Comparison of ENCODE assay signal across 8 cellular contexts in the genomic region with DNA sequence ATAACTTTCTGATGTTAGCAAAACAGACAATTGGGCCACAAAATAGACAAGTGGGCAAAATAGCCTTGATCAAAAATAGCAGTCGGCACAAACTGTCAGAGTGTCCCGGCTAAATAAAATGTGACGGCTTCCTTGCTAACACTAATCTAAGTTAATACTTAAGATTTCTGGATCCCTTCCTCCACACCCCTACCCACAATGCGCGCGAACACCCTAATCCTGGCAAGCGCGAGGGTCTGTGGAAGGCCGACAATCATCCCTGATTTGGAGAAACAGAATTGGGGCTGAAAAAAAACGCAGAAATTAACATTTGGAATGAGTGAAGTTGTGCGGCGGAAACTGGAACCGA. TPM values are rescaled to one million over a fixed set of nuclear protein-coding genes. Genes with fewer than 3 reads are reported as not detected.
DNase-seq lines count a peak whose midpoint lies in the region; ATAC-seq, FAIRE-seq and TF ChIP-seq lines count a peak whose summit lies in the region.

No MANE protein-coding gene starts in this region.

- H3K9me1 ChIP-seq in endothelial cell of umbilical vein (replicated peaks; ENCODE audit: control insufficient read depth, extremely low read depth, insufficient read depth, low read length) = no peaks in the 10 kb centered on the region

- FAIRE-seq in endothelial cell of umbilical vein (lab: Jason Lieb, UNC) (no peak), pancreas (lab: Jason Lieb, UNC) (no peak)

- no peaks in the 10 kb centered on the region for H3F3A ChIP-seq in OCI-LY1 (ENCODE audit: insufficient read depth, low read length)

- no peak for TF ChIP-seq CTCF in OCI-LY1 (IDR thresholded peaks at IDR 0.05; ENCODE audit: low read length)
- no peak for TF ChIP-seq CTCF in endothelial cell of umbilical vein (IDR thresholded peaks at IDR 0.05; ENCODE audit: extremely low read depth in 1 of 2, insufficient read depth in 1 of 2, low read depth in 1 of 2, low read length in 2 of 2)
- TF ChIP-seq CTCF in pancreas (IDR thresholded peaks at IDR 0.05) = no peak

- H3K4me3 ChIP-seq in GM08714 (ENCODE audit: low read length) = peak overlapping the region; percentile 81
- H3K4me3 ChIP-seq in OCI-LY1 (ENCODE audit: low read depth, low read length, poor library complexity, severe bottlenecking) = peak overlapping the region; percentile 73
- H3K4me3 ChIP-seq in endothelial cell of umbilical vein (replicated peaks in 1 of 3; ENCODE audit: insufficient read depth in 1 of 3, low read depth in 1 of 3, low read length in 3 of 3) = peak overlapping the region; percentile 18 to 88 (median 68)
- peak overlapping the region; percentile 52 to 85 (median 67) for H3K4me3 ChIP-seq in pancreas

- peaks cover 11% of the 10 kb centered on the region for H3K79me2 ChIP-seq in OCI-LY1 (ENCODE audit: insufficient read depth, low read length)
- H3K79me2 ChIP-seq in endothelial cell of umbilical vein (ENCODE audit: control insufficient read depth, insufficient read depth, low read length) = peaks cover 29% of the 10 kb centered on the region

- dilution Hi-C loops in endothelial cell of umbilical vein (cut with MboI; ENCODE audit: extremely low pct_ligation_motif_present, low sequenced_read_pairs) = no loop called here

- H3K4me2 ChIP-seq in OCI-LY1 (ENCODE audit: low read length) (peak overlapping the region; percentile 81), endothelial cell of umbilical vein (ENCODE audit: insufficient read depth, low read length) (peak overlapping the region; percentile 66)

- CTCF ChIA-PET in endothelial cell of umbilical vein (lab: Charles Lee) = interaction anchor here (0.6 to 1.4 kb wide), 3 partner anchors 13 to 853 kb away, joined by 3 to 9 read pairs (median 3); no protein-coding TSS in a partner anchor

- H4K20me1 ChIP-seq in OCI-LY1 (ENCODE audit: insufficient read depth, low read length) (no peaks in the 10 kb centered on the region), endothelial cell of umbilical vein (replicated peaks; ENCODE audit: control insufficient read depth, extremely low read depth, insufficient read depth, low read length) (no peaks in the 10 kb centered on the region)

- TF ChIP-seq POLR2A in endothelial cell of umbilical vein (IDR thresholded peaks at IDR 0.05; ENCODE audit: low read depth, low read length) = no peak

- DNase-seq in endothelial cell of umbilical vein (ENCODE audit: low read depth, low spot score) (no peak), pancreas (no peak), DMS79 (lab: John Stamatoyannopoulos, UW) (no peak), activated gamma-delta T cell (lab: John Stamatoyannopoulos, UW) (no peak)
- no peak for DNase-seq in stimulated activated CD4-positive, alpha-beta T cell treated with anti-CD3 and anti-CD28 coated beads, Interleukin-2, amount 100 ng/mL, for 48 hours
- DNase-seq in activated CD8-positive, alpha-beta memory T cell treated with anti-CD3 and anti-CD28 coated beads, Interleukin-2, amount 50 U/mL, for 48 hours = no peak

- H3K27me3 ChIP-seq in OCI-LY1 (ENCODE audit: insufficient read depth, low read length) (no peaks in the 10 kb centered on the region), endothelial cell of umbilical vein (ENCODE audit: control insufficient read depth in 2 of 2, insufficient read depth in 2 of 2, low read length in 2 of 2) (no peaks in the 10 kb centered on the region), pancreas (no peaks in the 10 kb centered on the region)

- intact Hi-C loops in endothelial cell of umbilical vein (cut with micrococcal nuclease) (loop anchor here (5.0 kb wide), 3 partner anchors 156 to 756 kb away; no protein-coding TSS in a partner anchor), pancreas (cut with DNase I) (no loop called here)

- H2AFZ ChIP-seq in OCI-LY1 (ENCODE audit: low read length) = peak overlapping the region; percentile 68
- H2AFZ ChIP-seq in endothelial cell of umbilical vein (ENCODE audit: low read depth, low read length) = peak overlapping the region; percentile 29

- H3K9ac ChIP-seq in OCI-LY1 (ENCODE audit: low read length) = peak overlapping the region; percentile 72
- H3K9ac ChIP-seq in endothelial cell of umbilical vein (replicated peaks; ENCODE audit: extremely low read depth, insufficient read depth, low read length) = peak overlapping the region; percentile 73

- H3K4me1 ChIP-seq in OCI-LY1 (ENCODE audit: insufficient read depth, low read length, severe bottlenecking) = peaks cover 44% of the 10 kb centered on the region
- H3K4me1 ChIP-seq in endothelial cell of umbilical vein (ENCODE audit: control insufficient read depth, extremely low read depth, insufficient read depth, low read length) = peaks cover 15% of the 10 kb centered on the region
- H3K4me1 ChIP-seq in pancreas = peaks cover 5 to 9% (median 8%) of the 10 kb centered on the region in 3 donors

- BruUV-seq in endothelial cell of umbilical vein (replicated peaks; lab: Mats Ljungman, UMichigan) = TSS peak; percentile 84

- H3K27ac ChIP-seq in OCI-LY1 (ENCODE audit: low read depth, low read length, poor library complexity, severe bottlenecking) (no peak overlapping the region), endothelial cell of umbilical vein (ENCODE audit: insufficient read depth, low read depth, low read length) (peak overlapping the region; percentile 41), pancreas (peak overlapping the region; percentile 59 to 81 (median 69))

- POLR2A ChIA-PET in endothelial cell of umbilical vein (lab: Charles Lee) = no interaction called here

- 0 out of 2 replicates have a peak, but pooled peaks cover 21% of the 10 kb centered on the region for H3K36me3 ChIP-seq in OCI-LY1 (ENCODE audit: insufficient read depth, low read length)
- H3K36me3 ChIP-seq in endothelial cell of umbilical vein (ENCODE audit: control insufficient read depth in 2 of 2, extremely low read depth in 1 of 2, insufficient read depth in 2 of 2, low read length in 2 of 2) = no peaks in the 10 kb centered on the region
- H3K36me3 ChIP-seq in pancreas = no peaks in the 10 kb centered on the region

- ATAC-seq in pancreas = peak in 1 of 4 donors; percentile 0

- H3K9me2 ChIP-seq in OCI-LY1 (ENCODE audit: low read depth, low read length) = no peaks in the 10 kb centered on the region

- 2% methylated on average over 13 of the region's 13 CpGs for WGBS in pancreas, 2 donors

- H3K9me3 ChIP-seq in OCI-LY1 (ENCODE audit: low read length) (no peaks in the 10 kb centered on the region), endothelial cell of umbilical vein (replicated peaks; ENCODE audit: control insufficient read depth, insufficient read depth, low read length) (no peaks in the 10 kb centered on the region), pancreas (no peaks in the 10 kb centered on the region)

TF ChIP-seq in endothelial cell of umbilical vein, 7 proteins besides CTCF, POLR2A, EP300 and RAD21:
- TF ChIP-seq EZH2 (IDR thresholded peaks at IDR 0.05; ENCODE audit: borderline replicate concordance, low read depth, low read length, severe bottlenecking) (no peak), FOS (IDR thresholded peaks at IDR 0.05; ENCODE audit: borderline replicate concordance, insufficient read depth, low read length) (no peak), GATA2 (IDR thresholded peaks at IDR 0.05; ENCODE audit: insufficient read depth, insufficient read length, low read depth, low read length) (no peak), MYC (IDR thresholded peaks at IDR 0.05; ENCODE audit: low read depth, low read length) (no peak), JUN (IDR thresholded peaks at IDR 0.05; ENCODE audit: borderline replicate concordance, insufficient read depth, insufficient read length, low read depth) (no peak)

RNA-seq across cellular contexts. Expression of a gene that starts 0.5 kb away (rescaled TPM):
- 16.5 and 19.1 TPM in 2 replicates for total RNA-seq in endothelial cell of umbilical vein
- 2.2 and 3.9 TPM in 2 replicates for polyA plus RNA-seq in endothelial cell of umbilical vein
- 5.3 and 5.6 TPM in 2 replicates for polyA plus RNA-seq in endothelial cell of umbilical vein (2011; cell fraction: cytosol; rRNA removed)
- polyA plus RNA-seq in endothelial cell of umbilical vein (2011; cell fraction: nucleus; rRNA removed) = 18.9 and 22.1 TPM in 2 replicates
- polyA plus RNA-seq in endothelial cell of umbilical vein (2012) = 11.5 and 13.2 TPM in 2 replicates
- polyA minus RNA-seq in endothelial cell of umbilical vein = 5.3 and 6.8 TPM in 2 replicates
- 3.3 TPM for polyA minus RNA-seq in endothelial cell of umbilical vein (2011; cell fraction: cytosol; rRNA and poly(A)+ RNA removed)
- 23.9 and 26.5 TPM in 2 replicates for polyA minus RNA-seq in endothelial cell of umbilical vein (2011; cell fraction: nucleus; rRNA and poly(A)+ RNA removed)
- total RNA-seq in pancreas = 1 to 10 TPM; 3.6 to 8.9 (median 5.1) TPM
- 1 to 10 TPM; 3.6 to 3.8 TPM for polyA plus RNA-seq in pancreas

RNA-seq across cellular contexts. Expression of a gene that starts 0.7 kb away (rescaled TPM):
- total RNA-seq in endothelial cell of umbilical vein (34.5 and 36.5 TPM in 2 replicates), pancreas (10 to 100 TPM in 1 of 6 donors, 1 to 10 TPM in 5; 4.3 to 11.7 (median 5.6) TPM)
- polyA plus RNA-seq in endothelial cell of umbilical vein (6.5 and 7.8 TPM in 2 replicates), pancreas (1 to 10 TPM; 1.3 to 2.2 TPM)
- polyA plus RNA-seq in endothelial cell of umbilical vein (2011; cell fraction: cytosol; rRNA removed) = 4.2 and 4.6 TPM in 2 replicates
- 5.2 and 7.9 TPM in 2 replicates for polyA plus RNA-seq in endothelial cell of umbilical vein (2011; cell fraction: nucleus; rRNA removed)
- 12.4 and 18.4 TPM in 2 replicates for polyA plus RNA-seq in endothelial cell of umbilical vein (2012)
- polyA minus RNA-seq in endothelial cell of umbilical vein = 68.2 and 81.2 TPM in 2 replicates
- 26.0 TPM for polyA minus RNA-seq in endothelial cell of umbilical vein (2011; cell fraction: cytosol; rRNA and poly(A)+ RNA removed)
- polyA minus RNA-seq in endothelial cell of umbilical vein (2011; cell fraction: nucleus; rRNA and poly(A)+ RNA removed) = 18.0 and 36.4 TPM in 2 replicates
